In the genomic region with DNA sequence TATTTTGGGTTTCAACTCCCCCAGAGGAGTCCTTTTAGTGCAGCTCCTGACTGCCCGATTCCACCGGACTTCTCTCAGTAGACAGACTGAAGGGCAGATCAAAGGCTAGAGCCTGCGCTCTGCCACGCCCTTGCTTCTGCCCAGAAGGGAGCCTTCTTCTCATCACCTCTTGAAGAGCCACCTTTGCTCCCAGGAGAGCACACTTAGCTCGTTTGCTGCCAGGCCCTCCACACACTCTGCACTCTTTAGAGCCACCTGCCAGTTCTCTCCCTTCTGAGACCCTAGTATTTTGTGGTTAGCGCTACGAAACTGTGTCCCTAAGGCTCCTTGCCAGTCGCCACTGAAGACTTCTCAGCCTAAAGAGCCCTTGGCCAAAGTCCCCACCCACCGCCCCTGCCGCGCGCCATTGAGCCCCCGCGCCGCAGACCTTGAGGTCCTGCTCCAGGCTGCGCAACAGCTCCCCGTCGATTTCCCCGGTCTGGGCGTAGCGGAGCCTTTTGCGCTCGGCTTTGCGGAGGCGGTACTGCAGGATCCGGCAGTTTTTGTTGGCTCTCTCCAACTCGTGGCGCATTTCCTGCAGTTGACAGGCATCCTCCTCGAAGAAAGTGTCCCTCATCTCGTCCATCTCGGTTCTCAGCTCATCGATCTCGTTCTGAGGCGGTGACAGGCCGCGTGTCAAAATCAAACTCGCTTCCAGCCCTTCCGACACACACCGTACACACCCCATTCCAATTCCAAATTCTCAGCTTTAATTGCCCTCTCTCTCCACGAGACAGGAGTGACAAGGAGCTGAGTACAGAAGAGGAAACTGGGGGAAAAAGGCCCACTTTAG, we compare ENCODE assay signal across 8 cellular contexts. TPM values are rescaled to one million over a fixed set of nuclear protein-coding genes. Genes with fewer than 3 reads are reported as not detected.
DNase-seq lines count a peak whose midpoint lies in the region; ATAC-seq, FAIRE-seq and TF ChIP-seq lines count a peak whose summit lies in the region.

No MANE protein-coding gene starts in this region.

- no peaks in the 10 kb centered on the region for H3K9me3 ChIP-seq in DND-41 (ENCODE audit: insufficient read depth, low read length, severe bottlenecking)
- peaks cover 3% of the 10 kb centered on the region; the same call in 1 of the 2 replicates for H3K9me3 ChIP-seq in SJSA1 (replicated peaks)
- H3K9me3 ChIP-seq in body of pancreas: no peaks in the 10 kb centered on the region
- H3K9me3 ChIP-seq in small intestine (ENCODE audit: control insufficient read depth, low read depth): no peaks in the 10 kb centered on the region

- no peak for TF ChIP-seq POLR2A in body of pancreas (IDR thresholded peaks at IDR 0.05)

- intact Hi-C loops in body of pancreas (cut with DNase I): no loop called here

- FAIRE-seq in small intestine (lab: Jason Lieb, UNC) (no peak), RCC 7860 (lab: Jason Lieb, UNC) (no peak)

- H3K4me1 ChIP-seq in DND-41 (ENCODE audit: insufficient read depth, low read length) (peaks cover 28% of the 10 kb centered on the region), SJSA1 (replicated peaks) (peaks cover 27% of the 10 kb centered on the region), body of pancreas (peaks cover 33% of the 10 kb centered on the region), small intestine (ENCODE audit: control insufficient read depth in 2 of 2, insufficient read depth in 1 of 2, low read depth in 1 of 2, low read length in 1 of 2) (no peaks in the 10 kb centered on the region)

- no peak overlapping the region for H2AFZ ChIP-seq in DND-41 (ENCODE audit: low read depth, low read length)

- ATAC-seq in DND-41 (ENCODE audit: insufficient read depth, low read depth) (no peak), body of pancreas (peak; percentile 16), HG03521 (IDR thresholded peaks at IDR 0.05; ENCODE audit: unreplicated experiment) (no peak), HG03442 (IDR thresholded peaks at IDR 0.05; ENCODE audit: unreplicated experiment) (no peak)

- H3K4me3 ChIP-seq in DND-41 (ENCODE audit: low read depth in 1 of 2, low read length in 2 of 2) (peak overlapping the region in 1 of 2 experiments; percentile 62; a peak in 2 of 4 replicates), SJSA1 (peak overlapping the region; percentile 72), body of pancreas (no peak overlapping the region), small intestine (ENCODE audit: low read depth in 1 of 2, low read length in 2 of 2) (peak overlapping the region in 1 of 2 donors; percentile 55)

- H3K9ac ChIP-seq in DND-41 (ENCODE audit: low read depth, low read length): no peak overlapping the region

- no peaks in the 10 kb centered on the region for H3K79me2 ChIP-seq in DND-41 (ENCODE audit: insufficient read depth, low read length)

- 7 to 17% methylated on average over 36 to 40 of the region's 40 CpGs for WGBS in body of pancreas, 2 donors
- 5 to 11% (median 7%) methylated on average over 40 of the region's 40 CpGs for WGBS in small intestine, 3 donors

- H3K4me2 ChIP-seq in DND-41 (ENCODE audit: insufficient read depth, low read length): peak overlapping the region; percentile 88; the same call in 1 of the 2 replicates

- no peaks in the 10 kb centered on the region for H3K36me3 ChIP-seq in DND-41 (ENCODE audit: insufficient read depth, low read length)
- H3K36me3 ChIP-seq in SJSA1: peaks cover 45% of the 10 kb centered on the region
- H3K36me3 ChIP-seq in body of pancreas (replicated peaks in 1 of 2; ENCODE audit: insufficient read depth in 1 of 2, low read depth in 2 of 2): no peaks in the 10 kb centered on the region
- no peaks in the 10 kb centered on the region for H3K36me3 ChIP-seq in small intestine (ENCODE audit: control insufficient read depth in 2 of 2, insufficient read depth in 2 of 2, low read length in 2 of 2)

- H4K20me1 ChIP-seq in DND-41 (ENCODE audit: insufficient read depth, low read length): peaks cover 5% of the 10 kb centered on the region

- no peak for DNase-seq in DND-41
- no peak for DNase-seq in SJSA1 (ENCODE audit: low read depth in 1 of 2, low spot score in 2 of 2)
- peak in 3 of 4 donors; percentile 8 to 33 (median 19) for DNase-seq in body of pancreas
- DNase-seq in iPS-NIHi7 (ENCODE audit: extremely low spot score): peak; percentile 52
- DNase-seq in small intestine: peak; percentile 13
- no peak for DNase-seq in RCC 7860 (ENCODE audit: low spot score)

- TF ChIP-seq CTCF in DND-41 (IDR thresholded peaks at IDR 0.05; ENCODE audit: borderline replicate concordance, extremely low read depth, low read length, poor library complexity, severe bottlenecking) (no peak), body of pancreas (IDR thresholded peaks at IDR 0.05) (no peak)

- no peak overlapping the region for H3K27ac ChIP-seq in DND-41 (ENCODE audit: low read length)
- no peak overlapping the region for H3K27ac ChIP-seq in SJSA1
- no peak overlapping the region for H3K27ac ChIP-seq in body of pancreas
- no peak overlapping the region for H3K27ac ChIP-seq in small intestine (ENCODE audit: low read depth in 1 of 2, low read length in 1 of 2)

- H3K27me3 ChIP-seq in DND-41 (ENCODE audit: insufficient read depth, low read length, poor library complexity) (peaks cover 10% of the 10 kb centered on the region), SJSA1 (replicated peaks) (no peaks in the 10 kb centered on the region), body of pancreas (peaks cover 0 to 31% of the 10 kb centered on the region in 2 donors), small intestine (ENCODE audit: control insufficient read depth in 2 of 2, insufficient read depth in 2 of 2, low read length in 2 of 2) (peaks cover 0 to 26% of the 10 kb centered on the region in 2 donors)

RNA-seq across cellular contexts. Expression of gene KIAA0408, which starts 55.4 kb away (rescaled TPM):
- total RNA-seq in SJSA1 (2014; rRNA removed; shearing (Covaris generic)): 5.1 and 5.8 TPM in 2 replicates
- 1 to 10 TPM; 1.3 TPM for total RNA-seq in body of pancreas
- 1 to 10 TPM in 2 of 3 donors, not detected in 1; 1.1 to 2.0 TPM for polyA plus RNA-seq in small intestine

Comparison
In these comparisons a context has a peak if more than half of its experiments do, and no peak if none do; other contexts are left out.
1. DNase-seq: peak in body of pancreas (3 of 4), iPS-NIHi7 (single experiment) and small intestine (single experiment); none in DND-41 (single experiment), SJSA1 (0 of 2) and RCC 7860 (single experiment).